Comparison of ENCODE assay signal across 1 cellular context in genomic region chr3:58630081-58630709, GRCh38.
TF ChIP-seq lines count a peak whose summit lies in the region.

No MANE protein-coding gene starts in this region.

TF ChIP-seq in HEK293T, 16 proteins besides CTCF, POLR2A, EP300 and RAD21 (continued from another document):
- TF ChIP-seq PKNOX1 (IDR thresholded peaks at IDR 0.05) (no peak), ELF4 (IDR thresholded peaks at IDR 0.05) (no peak), ZNF384 (IDR thresholded peaks at IDR 0.05) (no peak), SP1 (IDR thresholded peaks at IDR 0.05) (no peak), NFRKB (IDR thresholded peaks at IDR 0.05) (no peak), L3MBTL2 (conservative IDR thresholded peaks at IDR 0.05) (no peak)
